ENCODE assay signal across 19 cellular contexts in genomic region chr1:70760170-70760569, GRCh38.
"Had no signal": no experiment of that assay in that cellular context is flagged by ENCODE, and none has a peak within 500 bp of the region (broad histone marks: within the 10 kb centered on the region; RNA-seq: fewer than 3 reads in every experiment).

No MANE protein-coding gene starts in this region.

- H3K4me3 ChIP-seq: breast epithelium, dorsolateral prefrontal cortex, hepatocyte, left ventricle myocardium inferior, pancreas, psoas muscle, tibial artery had no signal

- H3K9me3 ChIP-seq: breast epithelium, neutrophil, pancreas, psoas muscle, tibial artery had no signal

- H3K27me3 ChIP-seq: breast epithelium, dorsolateral prefrontal cortex, hepatocyte, neutrophil, pancreas, tibial artery had no signal

- H2AFZ ChIP-seq: hepatocyte had no signal

- DNase-seq: activated CD4-positive, alpha-beta T cell treated with anti-CD3 and anti-CD28 coated beads for 1 hour; activated CD4-positive, alpha-beta T cell treated with anti-CD3 and anti-CD28 coated beads, Interleukin-2, amount 50 U/mL, for 1 hour; activated naive CD4-positive, alpha-beta T cell; activated T-cell treated with anti-CD3 and anti-CD28 coated beads, Interleukin-2, amount 50 U/mL, for 24 hours; dorsolateral prefrontal cortex; effector memory CD8-positive, alpha-beta T cell; foreskin fibroblast; immature natural killer cell; kidney glomerular epithelial cell; left ventricle myocardium inferior; pancreas; psoas muscle; right cardiac atrium; stimulated activated CD4-positive, alpha-beta T cell treated with anti-CD3 and anti-CD28 coated beads, Interleukin-12 subunit alpha, Interleukin-12 subunit beta, amount 100 ng/mL, for 4 hours; T-cell; tibial artery had no signal

- H3K79me2 ChIP-seq: hepatocyte had no signal

- H3K4me2 ChIP-seq: hepatocyte had no signal

- H3K36me3 ChIP-seq: breast epithelium, left ventricle myocardium inferior, neutrophil, pancreas, tibial artery had no signal

- H3K27ac ChIP-seq: breast epithelium, dorsolateral prefrontal cortex, hepatocyte, left ventricle myocardium inferior, neutrophil, pancreas, psoas muscle, tibial artery had no signal

- H3K4me1 ChIP-seq: breast epithelium, left ventricle myocardium inferior, pancreas, psoas muscle, tibial artery had no signal
